ENCODE assay signal across 17 cellular contexts in genomic region chr5:54178207-54178606, GRCh38.
"Had no signal": no experiment of that assay in that cellular context is flagged by ENCODE, and none has a peak within 500 bp of the region (broad histone marks: within the 10 kb centered on the region; RNA-seq: fewer than 3 reads in every experiment).

No MANE protein-coding gene starts in this region.

- H3K27me3 ChIP-seq: right lobe of liver, upper lobe of right lung had no signal

- ATAC-seq: right lobe of liver, upper lobe of right lung had no signal

- H3K4me3 ChIP-seq: prostate gland, right lobe of liver, upper lobe of right lung had no signal

- H3K9me3 ChIP-seq: prostate gland, right lobe of liver, upper lobe of right lung had no signal

- H3K4me3 Mint-ChIP-seq: activated naive CD4-positive, alpha-beta T cell treated with anti-CD3 and anti-CD28 coated beads, Interleukin-2, amount 50 U/mL, for 24 hours; naive B cell had no signal

- H3K27me3 Mint-ChIP-seq: activated naive CD4-positive, alpha-beta T cell treated with anti-CD3 and anti-CD28 coated beads, Interleukin-2, amount 50 U/mL, for 24 hours; naive B cell had no signal

- DNase-seq: activated CD4-positive, alpha-beta T cell treated with anti-CD3 and anti-CD28 coated beads for 1 hour; activated CD8-positive, alpha-beta memory T cell treated with anti-CD3 and anti-CD28 coated beads for 24 hours; activated CD8-positive, alpha-beta memory T cell treated with anti-CD3 and anti-CD28 coated beads, Interleukin-2, amount 50 U/mL, for 48 hours; activated gamma-delta T cell; dermis blood vessel endothelial cell; effector memory CD4-positive, alpha-beta T cell; hippocampal formation; islet precursor cell; naive B cell; right lobe of liver; stimulated activated CD4-positive, alpha-beta T cell treated with anti-CD3 and anti-CD28 coated beads, Interleukin-15, amount 100 ng/mL, for 24 hours; stimulated activated CD4-positive, alpha-beta T cell treated with anti-CD3 and anti-CD28 coated beads, Interleukin-4, amount 100 ng/mL, for 1 hour; T-helper 2 cell; upper lobe of right lung; WERI-Rb-1 had no signal

- H3K27ac ChIP-seq: prostate gland, right lobe of liver, upper lobe of right lung, WERI-Rb-1 had no signal

- H3K36me3 ChIP-seq: prostate gland, right lobe of liver, upper lobe of right lung, WERI-Rb-1 had no signal

- H3K4me1 ChIP-seq: prostate gland, right lobe of liver had no signal

- H3K27ac Mint-ChIP-seq: activated naive CD4-positive, alpha-beta T cell treated with anti-CD3 and anti-CD28 coated beads, Interleukin-2, amount 50 U/mL, for 24 hours had no signal
